Comparison of ENCODE assay signal across 1 cellular context in the genomic region with DNA sequence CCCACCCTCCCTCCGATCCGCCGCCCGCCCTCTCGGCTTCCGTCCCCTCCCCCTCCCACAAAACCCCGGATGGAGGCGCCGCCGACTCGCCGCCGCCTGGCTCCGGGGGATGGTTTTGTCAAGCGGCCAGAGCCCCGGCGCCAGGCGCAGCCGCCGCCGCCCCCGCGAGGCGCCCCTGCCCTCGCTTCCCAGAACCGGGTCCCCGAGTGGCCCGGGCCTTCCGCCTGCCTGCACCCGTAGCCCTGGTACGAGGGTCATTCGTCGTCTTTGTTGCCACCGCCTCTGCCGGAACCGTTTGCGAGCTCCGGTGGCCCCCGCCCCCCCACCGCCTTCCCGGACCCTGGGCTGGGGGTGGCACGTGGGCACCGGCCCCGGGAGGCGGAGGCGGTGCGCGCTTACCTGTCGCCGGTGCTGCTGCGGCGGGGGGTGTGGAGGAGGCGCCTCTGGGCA.
A peak's percentile ranks its signal among the peaks of the same experiment; 100 is the strongest.
TF ChIP-seq lines count a peak whose summit lies in the region.

No MANE protein-coding gene starts in this region.

TF ChIP-seq in HepG2, 621 proteins besides CTCF, POLR2A, EP300 and RAD21 (continued from another document and continues in another):
- TF ChIP-seq, protein P1, sequence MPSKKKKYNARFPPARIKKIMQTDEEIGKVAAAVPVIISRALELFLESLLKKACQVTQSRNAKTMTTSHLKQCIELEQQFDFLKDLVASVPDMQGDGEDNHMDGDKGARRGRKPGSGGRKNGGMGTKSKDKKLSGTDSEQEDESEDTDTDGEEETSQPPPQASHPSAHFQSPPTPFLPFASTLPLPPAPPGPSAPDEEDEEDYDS (CRISPR knock-in tag; IDR thresholded peaks at IDR 0.05) = no peak
- TF ChIP-seq, protein P2, sequence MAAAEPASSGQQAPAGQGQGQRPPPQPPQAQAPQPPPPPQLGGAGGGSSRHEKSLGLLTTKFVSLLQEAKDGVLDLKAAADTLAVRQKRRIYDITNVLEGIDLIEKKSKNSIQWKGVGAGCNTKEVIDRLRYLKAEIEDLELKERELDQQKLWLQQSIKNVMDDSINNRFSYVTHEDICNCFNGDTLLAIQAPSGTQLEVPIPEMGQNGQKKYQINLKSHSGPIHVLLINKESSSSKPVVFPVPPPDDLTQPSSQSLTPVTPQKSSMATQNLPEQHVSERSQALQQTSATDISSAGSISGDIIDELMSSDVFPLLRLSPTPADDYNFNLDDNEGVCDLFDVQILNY (CRISPR knock-in tag; conservative IDR thresholded peaks at IDR 0.05) = 0 out of 2 replicates have a peak, but pooled peaks have one; percentile 18
- TF ChIP-seq ZNF143 (CRISPR knock-in tag; IDR thresholded peaks at IDR 0.05) = no peak
- no peak for TF ChIP-seq ZNF251 (CRISPR knock-in tag; IDR thresholded peaks at IDR 0.05)
- TF ChIP-seq, protein P3, sequence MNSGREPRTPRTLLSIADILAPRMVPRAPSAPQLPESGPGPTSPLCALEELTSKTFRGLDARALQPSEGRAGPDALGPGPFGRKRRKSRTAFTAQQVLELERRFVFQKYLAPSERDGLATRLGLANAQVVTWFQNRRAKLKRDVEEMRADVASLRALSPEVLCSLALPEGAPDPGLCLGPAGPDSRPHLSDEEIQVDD (CRISPR knock-in tag; IDR thresholded peaks at IDR 0.05; ENCODE audit: borderline replicate concordance) = 0 out of 2 replicates have a peak, but pooled peaks have one; percentile 19
- TF ChIP-seq TOE1 (CRISPR knock-in tag; IDR thresholded peaks at IDR 0.05) = no peak
- TF ChIP-seq PTBP1 (IDR thresholded peaks at IDR 0.05; ENCODE audit: low read depth, low read length, poor library complexity, severe bottlenecking) = no peak
- no peak for TF ChIP-seq ZNF367 (CRISPR knock-in tag; IDR thresholded peaks at IDR 0.05; ENCODE audit: borderline replicate concordance)
- 0 out of 2 replicates have a peak, but pooled peaks have one; percentile 4 for TF ChIP-seq GABPB1 (CRISPR knock-in tag; IDR thresholded peaks at IDR 0.05)
- no peak for TF ChIP-seq KAT7 (CRISPR knock-in tag; IDR thresholded peaks at IDR 0.05; ENCODE audit: borderline replicate concordance)
- TF ChIP-seq, protein P4, sequence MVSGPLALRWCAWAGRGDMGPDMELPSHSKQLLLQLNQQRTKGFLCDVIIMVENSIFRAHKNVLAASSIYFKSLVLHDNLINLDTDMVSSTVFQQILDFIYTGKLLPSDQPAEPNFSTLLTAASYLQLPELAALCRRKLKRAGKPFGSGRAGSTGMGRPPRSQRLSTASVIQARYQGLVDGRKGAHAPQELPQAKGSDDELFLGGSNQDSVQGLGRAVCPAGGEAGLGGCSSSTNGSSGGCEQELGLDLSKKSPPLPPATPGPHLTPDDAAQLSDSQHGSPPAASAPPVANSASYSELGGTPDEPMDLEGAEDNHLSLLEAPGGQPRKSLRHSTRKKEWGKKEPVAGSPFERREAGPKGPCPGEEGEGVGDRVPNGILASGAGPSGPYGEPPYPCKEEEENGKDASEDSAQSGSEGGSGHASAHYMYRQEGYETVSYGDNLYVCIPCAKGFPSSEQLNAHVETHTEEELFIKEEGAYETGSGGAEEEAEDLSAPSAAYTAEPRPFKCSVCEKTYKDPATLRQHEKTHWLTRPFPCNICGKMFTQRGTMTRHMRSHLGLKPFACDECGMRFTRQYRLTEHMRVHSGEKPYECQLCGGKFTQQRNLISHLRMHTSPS (CRISPR knock-in tag; IDR thresholded peaks at IDR 0.05; ENCODE audit: low read depth) = no peak; the same call in 1 of the 2 replicates
- no peak; the same call in 1 of the 2 replicates for TF ChIP-seq POLR2AphosphoS2 (IDR thresholded peaks at IDR 0.05; ENCODE audit: low read depth, low read length)
- TF ChIP-seq ZFY (CRISPR knock-in tag; IDR thresholded peaks at IDR 0.05) = no peak; the same call in 1 of the 2 replicates
- TF ChIP-seq, protein P5, sequence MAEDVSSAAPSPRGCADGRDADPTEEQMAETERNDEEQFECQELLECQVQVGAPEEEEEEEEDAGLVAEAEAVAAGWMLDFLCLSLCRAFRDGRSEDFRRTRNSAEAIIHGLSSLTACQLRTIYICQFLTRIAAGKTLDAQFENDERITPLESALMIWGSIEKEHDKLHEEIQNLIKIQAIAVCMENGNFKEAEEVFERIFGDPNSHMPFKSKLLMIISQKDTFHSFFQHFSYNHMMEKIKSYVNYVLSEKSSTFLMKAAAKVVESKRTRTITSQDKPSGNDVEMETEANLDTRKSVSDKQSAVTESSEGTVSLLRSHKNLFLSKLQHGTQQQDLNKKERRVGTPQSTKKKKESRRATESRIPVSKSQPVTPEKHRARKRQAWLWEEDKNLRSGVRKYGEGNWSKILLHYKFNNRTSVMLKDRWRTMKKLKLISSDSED (CRISPR knock-in tag; IDR thresholded peaks at IDR 0.05) = no peak
- TF ChIP-seq SOX6 (IDR thresholded peaks at IDR 0.05) = no peak
- TF ChIP-seq SOX6 (CRISPR knock-in tag; IDR thresholded peaks at IDR 0.05) = no peak
- TF ChIP-seq ZNF260 (CRISPR knock-in tag; IDR thresholded peaks at IDR 0.05; ENCODE audit: borderline replicate concordance, low read depth) = no peak
- no peak for TF ChIP-seq ZSCAN29 (CRISPR knock-in tag; conservative IDR thresholded peaks at IDR 0.05)
- no peak for TF ChIP-seq GLI4 (CRISPR knock-in tag; IDR thresholded peaks at IDR 0.05; ENCODE audit: borderline replicate concordance)
- no peak for TF ChIP-seq CEBPG (CRISPR knock-in tag; IDR thresholded peaks at IDR 0.05)
- no peak for TF ChIP-seq SP140L (CRISPR knock-in tag; IDR thresholded peaks at IDR 0.05; ENCODE audit: borderline replicate concordance)
- 0 out of 2 replicates have a peak, but pooled peaks have one; percentile 70 for TF ChIP-seq GTF3A (CRISPR knock-in tag; conservative IDR thresholded peaks at IDR 0.05)
- TF ChIP-seq ZNF124 (CRISPR knock-in tag; IDR thresholded peaks at IDR 0.05) = no peak
- TF ChIP-seq, protein P6, sequence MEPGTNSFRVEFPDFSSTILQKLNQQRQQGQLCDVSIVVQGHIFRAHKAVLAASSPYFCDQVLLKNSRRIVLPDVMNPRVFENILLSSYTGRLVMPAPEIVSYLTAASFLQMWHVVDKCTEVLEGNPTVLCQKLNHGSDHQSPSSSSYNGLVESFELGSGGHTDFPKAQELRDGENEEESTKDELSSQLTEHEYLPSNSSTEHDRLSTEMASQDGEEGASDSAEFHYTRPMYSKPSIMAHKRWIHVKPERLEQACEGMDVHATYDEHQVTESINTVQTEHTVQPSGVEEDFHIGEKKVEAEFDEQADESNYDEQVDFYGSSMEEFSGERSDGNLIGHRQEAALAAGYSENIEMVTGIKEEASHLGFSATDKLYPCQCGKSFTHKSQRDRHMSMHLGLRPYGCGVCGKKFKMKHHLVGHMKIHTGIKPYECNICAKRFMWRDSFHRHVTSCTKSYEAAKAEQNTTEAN (CRISPR knock-in tag; conservative IDR thresholded peaks at IDR 0.05) = no peak
- no peak for TF ChIP-seq MAZ (IDR thresholded peaks at IDR 0.05; ENCODE audit: borderline replicate concordance, low read depth, low read length)
- peak; percentile 41; the same call in 1 of the 2 replicates for TF ChIP-seq MAZ (CRISPR knock-in tag; IDR thresholded peaks at IDR 0.05; ENCODE audit: low read depth)
- TF ChIP-seq ZNF816 (CRISPR knock-in tag; IDR thresholded peaks at IDR 0.05; ENCODE audit: borderline replicate concordance) = no peak
- no peak for TF ChIP-seq FOXA1 (IDR thresholded peaks at IDR 0.05)
- TF ChIP-seq FOXA1 (CRISPR knock-in tag; IDR thresholded peaks at IDR 0.05) = peak; percentile 12; the same call in 1 of the 2 replicates
- no peak for TF ChIP-seq FOSL2 (CRISPR knock-in tag; IDR thresholded peaks at IDR 0.05)
- no peak for TF ChIP-seq ZSCAN9 (CRISPR knock-in tag; IDR thresholded peaks at IDR 0.05; ENCODE audit: borderline replicate concordance)
- no peak for TF ChIP-seq MLLT10 (CRISPR knock-in tag; IDR thresholded peaks at IDR 0.05)
- TF ChIP-seq ZNF557 (CRISPR knock-in tag; IDR thresholded peaks at IDR 0.05) = no peak
- TF ChIP-seq ZNF737 (CRISPR knock-in tag; IDR thresholded peaks at IDR 0.05; ENCODE audit: borderline replicate concordance) = no peak
- no peak for TF ChIP-seq KMT2B (CRISPR knock-in tag; IDR thresholded peaks at IDR 0.05)
- TF ChIP-seq ZNF850 (CRISPR knock-in tag; conservative IDR thresholded peaks at IDR 0.05) = no peak
- no peak for TF ChIP-seq SMYD3 (CRISPR knock-in tag; IDR thresholded peaks at IDR 0.05)
- TF ChIP-seq, protein P7, sequence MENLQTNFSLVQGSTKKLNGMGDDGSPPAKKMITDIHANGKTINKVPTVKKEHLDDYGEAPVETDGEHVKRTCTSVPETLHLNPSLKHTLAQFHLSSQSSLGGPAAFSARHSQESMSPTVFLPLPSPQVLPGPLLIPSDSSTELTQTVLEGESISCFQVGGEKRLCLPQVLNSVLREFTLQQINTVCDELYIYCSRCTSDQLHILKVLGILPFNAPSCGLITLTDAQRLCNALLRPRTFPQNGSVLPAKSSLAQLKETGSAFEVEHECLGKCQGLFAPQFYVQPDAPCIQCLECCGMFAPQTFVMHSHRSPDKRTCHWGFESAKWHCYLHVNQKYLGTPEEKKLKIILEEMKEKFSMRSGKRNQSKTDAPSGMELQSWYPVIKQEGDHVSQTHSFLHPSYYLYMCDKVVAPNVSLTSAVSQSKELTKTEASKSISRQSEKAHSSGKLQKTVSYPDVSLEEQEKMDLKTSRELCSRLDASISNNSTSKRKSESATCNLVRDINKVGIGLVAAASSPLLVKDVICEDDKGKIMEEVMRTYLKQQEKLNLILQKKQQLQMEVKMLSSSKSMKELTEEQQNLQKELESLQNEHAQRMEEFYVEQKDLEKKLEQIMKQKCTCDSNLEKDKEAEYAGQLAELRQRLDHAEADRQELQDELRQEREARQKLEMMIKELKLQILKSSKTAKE (CRISPR knock-in tag; IDR thresholded peaks at IDR 0.05; ENCODE audit: borderline replicate concordance) = no peak
- TF ChIP-seq, protein P8, sequence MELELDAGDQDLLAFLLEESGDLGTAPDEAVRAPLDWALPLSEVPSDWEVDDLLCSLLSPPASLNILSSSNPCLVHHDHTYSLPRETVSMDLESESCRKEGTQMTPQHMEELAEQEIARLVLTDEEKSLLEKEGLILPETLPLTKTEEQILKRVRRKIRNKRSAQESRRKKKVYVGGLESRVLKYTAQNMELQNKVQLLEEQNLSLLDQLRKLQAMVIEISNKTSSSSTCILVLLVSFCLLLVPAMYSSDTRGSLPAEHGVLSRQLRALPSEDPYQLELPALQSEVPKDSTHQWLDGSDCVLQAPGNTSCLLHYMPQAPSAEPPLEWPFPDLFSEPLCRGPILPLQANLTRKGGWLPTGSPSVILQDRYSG (CRISPR knock-in tag; IDR thresholded peaks at IDR 0.05) = no peak
- TF ChIP-seq SAFB2 (CRISPR knock-in tag; IDR thresholded peaks at IDR 0.05; ENCODE audit: borderline replicate concordance, low read depth) = peak; percentile 62; the same call in 1 of the 2 replicates
- TF ChIP-seq, protein P9, sequence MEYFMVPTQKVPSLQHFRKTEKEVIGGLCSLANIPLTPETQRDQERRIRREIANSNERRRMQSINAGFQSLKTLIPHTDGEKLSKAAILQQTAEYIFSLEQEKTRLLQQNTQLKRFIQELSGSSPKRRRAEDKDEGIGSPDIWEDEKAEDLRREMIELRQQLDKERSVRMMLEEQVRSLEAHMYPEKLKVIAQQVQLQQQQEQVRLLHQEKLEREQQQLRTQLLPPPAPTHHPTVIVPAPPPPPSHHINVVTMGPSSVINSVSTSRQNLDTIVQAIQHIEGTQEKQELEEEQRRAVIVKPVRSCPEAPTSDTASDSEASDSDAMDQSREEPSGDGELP (IDR thresholded peaks at IDR 0.05; ENCODE audit: borderline replicate concordance, low read depth) = peak; percentile 8; the same call in 1 of the 2 replicates
- TF ChIP-seq FOSL1 (CRISPR knock-in tag; IDR thresholded peaks at IDR 0.05; ENCODE audit: borderline replicate concordance) = no peak
- TF ChIP-seq, protein P10, sequence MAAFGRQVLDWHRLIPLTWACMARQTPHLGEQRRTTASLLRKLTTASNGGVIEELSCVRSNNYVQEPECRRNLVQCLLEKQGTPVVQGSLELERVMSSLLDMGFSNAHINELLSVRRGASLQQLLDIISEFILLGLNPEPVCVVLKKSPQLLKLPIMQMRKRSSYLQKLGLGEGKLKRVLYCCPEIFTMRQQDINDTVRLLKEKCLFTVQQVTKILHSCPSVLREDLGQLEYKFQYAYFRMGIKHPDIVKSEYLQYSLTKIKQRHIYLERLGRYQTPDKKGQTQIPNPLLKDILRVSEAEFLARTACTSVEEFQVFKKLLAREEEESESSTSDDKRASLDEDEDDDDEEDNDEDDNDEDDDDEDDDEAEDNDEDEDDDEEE (CRISPR knock-in tag; IDR thresholded peaks at IDR 0.05) = peak; percentile 27; the same call in 1 of the 2 replicates
- TF ChIP-seq ZNF792 (CRISPR knock-in tag; IDR thresholded peaks at IDR 0.05) = no peak
- TF ChIP-seq RELA (CRISPR knock-in tag; IDR thresholded peaks at IDR 0.05) = no peak
- no peak for TF ChIP-seq TCF12 (IDR thresholded peaks at IDR 0.05)
- TF ChIP-seq TCF12 (CRISPR knock-in tag; IDR thresholded peaks at IDR 0.05) = no peak
- TF ChIP-seq, protein P11, sequence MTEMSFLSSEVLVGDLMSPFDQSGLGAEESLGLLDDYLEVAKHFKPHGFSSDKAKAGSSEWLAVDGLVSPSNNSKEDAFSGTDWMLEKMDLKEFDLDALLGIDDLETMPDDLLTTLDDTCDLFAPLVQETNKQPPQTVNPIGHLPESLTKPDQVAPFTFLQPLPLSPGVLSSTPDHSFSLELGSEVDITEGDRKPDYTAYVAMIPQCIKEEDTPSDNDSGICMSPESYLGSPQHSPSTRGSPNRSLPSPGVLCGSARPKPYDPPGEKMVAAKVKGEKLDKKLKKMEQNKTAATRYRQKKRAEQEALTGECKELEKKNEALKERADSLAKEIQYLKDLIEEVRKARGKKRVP (CRISPR knock-in tag; IDR thresholded peaks at IDR 0.05) = no peak
- TF ChIP-seq MIXL1 (CRISPR knock-in tag; IDR thresholded peaks at IDR 0.05) = no peak
- no peak for TF ChIP-seq ZSCAN30 (CRISPR knock-in tag; IDR thresholded peaks at IDR 0.05)
- TF ChIP-seq ZNF20 (CRISPR knock-in tag; IDR thresholded peaks at IDR 0.05) = no peak
- TF ChIP-seq ZNF547 (CRISPR knock-in tag; IDR thresholded peaks at IDR 0.05) = no peak; the same call in 1 of the 2 replicates
- TF ChIP-seq NFE2L1 (CRISPR knock-in tag; IDR thresholded peaks at IDR 0.05; ENCODE audit: borderline replicate concordance) = no peak
- no peak for TF ChIP-seq ZFP1 (CRISPR knock-in tag; IDR thresholded peaks at IDR 0.05)
- TF ChIP-seq HNRNPH1 (optimal IDR thresholded peaks at IDR 0.05; ENCODE audit: low read depth, low read length) = no peak
- TF ChIP-seq FOXC1 (CRISPR knock-in tag; IDR thresholded peaks at IDR 0.05; ENCODE audit: borderline replicate concordance) = no peak
- TF ChIP-seq, protein P12, sequence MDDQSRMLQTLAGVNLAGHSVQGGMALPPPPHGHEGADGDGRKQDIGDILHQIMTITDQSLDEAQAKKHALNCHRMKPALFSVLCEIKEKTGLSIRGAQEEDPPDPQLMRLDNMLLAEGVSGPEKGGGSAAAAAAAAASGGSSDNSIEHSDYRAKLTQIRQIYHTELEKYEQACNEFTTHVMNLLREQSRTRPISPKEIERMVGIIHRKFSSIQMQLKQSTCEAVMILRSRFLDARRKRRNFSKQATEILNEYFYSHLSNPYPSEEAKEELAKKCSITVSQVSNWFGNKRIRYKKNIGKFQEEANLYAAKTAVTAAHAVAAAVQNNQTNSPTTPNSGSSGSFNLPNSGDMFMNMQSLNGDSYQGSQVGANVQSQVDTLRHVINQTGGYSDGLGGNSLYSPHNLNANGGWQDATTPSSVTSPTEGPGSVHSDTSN (CRISPR knock-in tag; IDR thresholded peaks at IDR 0.05; ENCODE audit: borderline replicate concordance) = no peak
- no peak for TF ChIP-seq ZMAT3 (CRISPR knock-in tag; conservative IDR thresholded peaks at IDR 0.05)
- TF ChIP-seq CEBPB (IDR thresholded peaks at IDR 0.05; ENCODE audit: borderline replicate concordance, low read depth, low read length) = no peak
- TF ChIP-seq ZNF430 (CRISPR knock-in tag; IDR thresholded peaks at IDR 0.05) = no peak
- TF ChIP-seq ZNF891 (CRISPR knock-in tag; IDR thresholded peaks at IDR 0.05) = peak; percentile 21; the same call in 1 of the 2 replicates
- no peak for TF ChIP-seq ZNF232 (CRISPR knock-in tag; IDR thresholded peaks at IDR 0.05; ENCODE audit: borderline replicate concordance)
